26 cellular contexts compared by ENCODE assay signal in genomic region chr17:8391711-8392110, GRCh38. TPM values are rescaled to one million over a fixed set of nuclear protein-coding genes. Genes with fewer than 3 reads are reported as not detected.
A peak's percentile ranks its signal among the peaks of the same experiment; 100 is the strongest.
DNase-seq lines count a peak whose midpoint lies in the region; ATAC-seq, FAIRE-seq and TF ChIP-seq lines count a peak whose summit lies in the region.
"Had no signal": no experiment of that assay in that cellular context is flagged by ENCODE, and none has a peak within 500 bp of the region (broad histone marks: within the 10 kb centered on the region; RNA-seq: fewer than 3 reads in every experiment).

No MANE protein-coding gene starts in this region.

- no peak overlapping the region for H3K56ac ChIP-seq in mesendoderm (ENCODE audit: low read length)

- no peaks in the 10 kb centered on the region for H3K9me3 ChIP-seq in BLaER1

- H3K9ac ChIP-seq in BLaER1 (peak overlapping the region; percentile 41; the same call in 1 of the 2 replicates), mesendoderm (ENCODE audit: low read length) (no peak overlapping the region)
- H3K9ac ChIP-seq: KMS-11, parathyroid adenoma had no signal

- H3K23ac ChIP-seq in mesendoderm (ENCODE audit: low read length), result no peak overlapping the region

- H4K5ac ChIP-seq in mesendoderm (ENCODE audit: low read length), result no peak overlapping the region

- no peak overlapping the region for H4K8ac ChIP-seq in mesendoderm (ENCODE audit: low read depth, low read length)

- H2BK120ac ChIP-seq in mesendoderm (ENCODE audit: low read depth, low read length), result no peak overlapping the region

- ATAC-seq in GM21619 (IDR thresholded peaks at IDR 0.05; ENCODE audit: unreplicated experiment) (no peak), HG02840 (IDR thresholded peaks at IDR 0.05; ENCODE audit: low FRiP score, unreplicated experiment) (no peak), HG03159 (IDR thresholded peaks at IDR 0.05; ENCODE audit: unreplicated experiment) (no peak)
- ATAC-seq: activated CD4-positive, CD25-positive, alpha-beta regulatory T cell treated with anti-CD3 and anti-CD28 coated beads, Interleukin-2, amount 50 U/mL, for 24 hours; activated CD8-positive, alpha-beta memory T cell treated with anti-CD3 and anti-CD28 coated beads, Interleukin-2, amount 10 ng/mL, durations not matched to agents 7 days and 5 days; left colon; stimulated activated naive CD8-positive, alpha-beta T cell treated with anti-CD3 and anti-CD28 coated beads, Interleukin-15, Interleukin-2, amounts not matched to agents 100 U/mL and 50 U/mL, for 24 hours; T-helper 17 cell had no signal

- peak overlapping the region; percentile 42 for H3K4me2 ChIP-seq in BLaER1
- H3K4me2 ChIP-seq in mesendoderm (ENCODE audit: low read length), result no peak overlapping the region
- H3K4me2 ChIP-seq: hepatocyte, KMS-11 had no signal

- H3K79me1 ChIP-seq in mesendoderm (ENCODE audit: low read length), result no peaks in the 10 kb centered on the region

- no CpG with 5 or more reads among the region's 9 CpGs for WGBS in mesendoderm (ENCODE audit: extremely low coverage, insufficient coverage, low lambda C conversion rate)

- H2AK5ac ChIP-seq in mesendoderm (ENCODE audit: low read length), result no peak overlapping the region

- DNase-seq in HTR-8/SVneo (ENCODE audit: insufficient read length, low spot score) (peak; percentile 38), cardiac fibroblast (ENCODE audit: low read depth in 2 of 2) (peak; percentile 29 to 39), mesendoderm (peak; percentile 63), CD1c-positive myeloid dendritic cell (ENCODE audit: extremely low spot score) (no peak)
- DNase-seq: activated CD8-positive, alpha-beta memory T cell treated with anti-CD3 and anti-CD28 coated beads, Interleukin-2, amount 10 ng/mL, durations not matched to agents 7 days and 5 days; activated effector memory CD4-positive, alpha-beta T cell treated with anti-CD3 and anti-CD28 coated beads, Interleukin-2, amount 50 U/mL, for 16 hours; AML-193; anterior cingulate cortex; left colon; NCI-H1694; NCI-H510A; RPMI8226; stimulated activated CD4-positive, alpha-beta T cell treated with anti-CD3 and anti-CD28 coated beads, Interleukin-12 subunit alpha, Interleukin-12 subunit beta, amount 100 ng/mL, for 4 hours; stimulated activated naive CD8-positive, alpha-beta T cell treated with anti-CD3 and anti-CD28 coated beads, Interleukin-15, Interleukin-2, amounts not matched to agents 100 U/mL and 50 U/mL, for 24 hours; T-helper 17 cell had no signal

- no peak for TF ChIP-seq CTCF in cardiac fibroblast (IDR thresholded peaks at IDR 0.05; ENCODE audit: low read depth, low read length)

- H3K27me3 ChIP-seq in BLaER1 (no peaks in the 10 kb centered on the region), mesendoderm (ENCODE audit: insufficient read depth, low read length, poor library complexity) (no peaks in the 10 kb centered on the region)

- H3K79me2 ChIP-seq in mesendoderm (ENCODE audit: control insufficient read depth, insufficient read depth, low read length), result no peaks in the 10 kb centered on the region
- H3K79me2 ChIP-seq: hepatocyte, parathyroid adenoma had no signal

- peak; percentile 83 for FAIRE-seq in HTR-8/SVneo (lab: Jason Lieb, UNC)
- FAIRE-seq: colon, endothelial cell of umbilical vein had no signal

- H3K27ac ChIP-seq in BLaER1, result no peak overlapping the region
- H3K27ac ChIP-seq in mesendoderm (ENCODE audit: low read depth, low read length), result no peak overlapping the region
- H3K27ac ChIP-seq: hepatocyte, KMS-11, parathyroid adenoma had no signal

- no peak overlapping the region for H2BK15ac ChIP-seq in mesendoderm (replicated peaks; ENCODE audit: low read depth)

- H3K4ac ChIP-seq in mesendoderm (ENCODE audit: low read depth, low read length), result no peak overlapping the region

- H3K18ac ChIP-seq in mesendoderm (ENCODE audit: low read length), result peak overlapping the region; percentile 13

- H3K4me3 ChIP-seq in BLaER1, result no peak overlapping the region
- no peak overlapping the region for H3K4me3 ChIP-seq in cardiac fibroblast (replicated peaks in 1 of 2; ENCODE audit: low read depth in 2 of 2, low read length in 2 of 2)
- no peak overlapping the region for H3K4me3 ChIP-seq in mesendoderm (ENCODE audit: low read length)
- H3K4me3 ChIP-seq: hepatocyte had no signal

- H3K36me3 ChIP-seq in BLaER1 (no peaks in the 10 kb centered on the region), mesendoderm (ENCODE audit: control insufficient read depth, insufficient read depth, low read length) (no peaks in the 10 kb centered on the region)

- H2BK5ac ChIP-seq in mesendoderm (ENCODE audit: low read length), result no peak overlapping the region

- no peaks in the 10 kb centered on the region for H4K20me1 ChIP-seq in BLaER1

- H3K4me1 ChIP-seq in BLaER1, result peaks cover 22% of the 10 kb centered on the region
- H3K4me1 ChIP-seq in mesendoderm (ENCODE audit: control insufficient read depth, low read depth, low read length), result peaks cover 7% of the 10 kb centered on the region
- H3K4me1 ChIP-seq: parathyroid adenoma had no signal

RNA-seq across cellular contexts. Expression of gene RNF222, which starts 5.9 kb away (rescaled TPM):
- polyA plus RNA-seq in mesendoderm (2013, experiment 1 of 2), result 0.08 TPM
- polyA plus RNA-seq in mesendoderm (2013, experiment 2 of 2), result 0.08 TPM
- polyA plus RNA-seq: endothelial cell of umbilical vein, hepatocyte, urinary bladder had no signal

RNA-seq across cellular contexts. Expression of gene RPL26, which starts 8.7 kb away (rescaled TPM):
- polyA plus RNA-seq in mesendoderm (2013, experiment 1 of 2), result 6,705 TPM
- 6,705 TPM for polyA plus RNA-seq in mesendoderm (2013, experiment 2 of 2)

RNA-seq across cellular contexts. Expression of gene NDEL1, which starts 44.0 kb away (rescaled TPM):
- 34.4 TPM for polyA plus RNA-seq in mesendoderm (2013, experiment 1 of 2)
- polyA plus RNA-seq in mesendoderm (2013, experiment 2 of 2), result 34.5 TPM

RNA-seq across cellular contexts. Expression of gene ODF4, which starts 52.1 kb away (rescaled TPM):
- not detected for polyA plus RNA-seq in mesendoderm (2013, experiment 1 of 2)
- polyA plus RNA-seq in mesendoderm (2013, experiment 2 of 2), result not detected
- polyA plus RNA-seq: endothelial cell of umbilical vein, hepatocyte, urinary bladder had no signal
